Comparison of ENCODE assay signal across 8 cellular contexts in genomic region chr11:58574851-58575250, GRCh38. TPM values are rescaled to one million over a fixed set of nuclear protein-coding genes. Genes with fewer than 3 reads are reported as not detected.
DNase-seq lines count a peak whose midpoint lies in the region; ATAC-seq, FAIRE-seq and TF ChIP-seq lines count a peak whose summit lies in the region.

No MANE protein-coding gene starts in this region.

- H3K4me1 ChIP-seq in PC-9 (replicated peaks; ENCODE audit: insufficient read depth), result peaks cover 48% of the 10 kb centered on the region
- peaks cover 45% of the 10 kb centered on the region for H3K4me1 ChIP-seq in endothelial cell of umbilical vein (ENCODE audit: control insufficient read depth, extremely low read depth, insufficient read depth, low read length)
- H3K4me1 ChIP-seq in skeletal muscle satellite cell (ENCODE audit: control insufficient read depth, insufficient read depth, low read length), result peaks cover 39% of the 10 kb centered on the region
- no peaks in the 10 kb centered on the region; the same call in 1 of the 2 replicates for H3K4me1 ChIP-seq in HAP-1

- CTCF ChIA-PET in PC-9 (lab: Charles Lee) (no interaction called here), endothelial cell of umbilical vein (lab: Charles Lee) (interaction anchor here (4.3 kb wide), 1 partner anchor 54 kb away, joined by 37 read pairs; no protein-coding TSS in a partner anchor)

- H3K9me1 ChIP-seq in endothelial cell of umbilical vein (replicated peaks; ENCODE audit: control insufficient read depth, extremely low read depth, insufficient read depth, low read length), result no peaks in the 10 kb centered on the region

- H2AFZ ChIP-seq in PC-9 (no peak overlapping the region), endothelial cell of umbilical vein (ENCODE audit: low read depth, low read length) (no peak overlapping the region)

- H3K9me3 ChIP-seq in PC-9 (ENCODE audit: insufficient read depth, low read depth) (0 out of 2 replicates have a peak, but pooled peaks cover 5% of the 10 kb centered on the region), endothelial cell of umbilical vein (replicated peaks; ENCODE audit: control insufficient read depth, insufficient read depth, low read length) (no peaks in the 10 kb centered on the region), skeletal muscle satellite cell (replicated peaks; ENCODE audit: low read length) (no peaks in the 10 kb centered on the region), HAP-1 (no peaks in the 10 kb centered on the region)

- no peak overlapping the region for H3K9ac ChIP-seq in endothelial cell of umbilical vein (replicated peaks; ENCODE audit: extremely low read depth, insufficient read depth, low read length)
- peak overlapping the region; percentile 97 for H3K9ac ChIP-seq in skeletal muscle satellite cell (ENCODE audit: low read depth, low read length)

- TF ChIP-seq CTCF in PC-9 (conservative IDR thresholded peaks at IDR 0.05), result no peak
- no peak for TF ChIP-seq CTCF in endothelial cell of umbilical vein (IDR thresholded peaks at IDR 0.05; ENCODE audit: extremely low read depth in 1 of 2, insufficient read depth in 1 of 2, low read depth in 1 of 2, low read length in 2 of 2)

- POLR2A ChIA-PET in PC-9 (lab: Charles Lee; ENCODE audit: unreplicated experiment) (no interaction called here), endothelial cell of umbilical vein (lab: Charles Lee) (no interaction called here)

- no peaks in the 10 kb centered on the region for H3K36me3 ChIP-seq in PC-9 (ENCODE audit: low read depth)
- H3K36me3 ChIP-seq in endothelial cell of umbilical vein (ENCODE audit: control insufficient read depth in 2 of 2, extremely low read depth in 1 of 2, insufficient read depth in 2 of 2, low read length in 2 of 2), result no peaks in the 10 kb centered on the region
- peaks cover 3% of the 10 kb centered on the region for H3K36me3 ChIP-seq in skeletal muscle satellite cell (ENCODE audit: insufficient read depth, low read length)
- peaks cover 4% of the 10 kb centered on the region for H3K36me3 ChIP-seq in HAP-1 (replicated peaks)

- intact Hi-C loops in PC-9 (cut with micrococcal nuclease; ENCODE audit: unreplicated experiment) (loop anchor here (5.0 kb wide), 2 partner anchors 327 to 977 kb away; no protein-coding TSS in a partner anchor), endothelial cell of umbilical vein (cut with micrococcal nuclease) (loop anchor here (10.0 kb wide), 1 partner anchor 1260 kb away; no protein-coding TSS in a partner anchor)

- in situ Hi-C loops in HAP-1 (cut with MboI; ENCODE audit: low sequenced_read_pairs), result loop anchor here (10.0 kb wide), 1 partner anchor 910 kb away; the partner anchor contains the start of gene ZDHHC5

- H3K4me2 ChIP-seq in PC-9, result peak overlapping the region; percentile 86
- peak overlapping the region; percentile 20 for H3K4me2 ChIP-seq in endothelial cell of umbilical vein (ENCODE audit: insufficient read depth, low read length)
- peak overlapping the region; percentile 90 for H3K4me2 ChIP-seq in skeletal muscle satellite cell (ENCODE audit: low read length)

- dilution Hi-C loops in endothelial cell of umbilical vein (cut with MboI; ENCODE audit: extremely low pct_ligation_motif_present, low sequenced_read_pairs), result no loop called here

- H4K20me1 ChIP-seq in PC-9 (ENCODE audit: insufficient read depth) (no peaks in the 10 kb centered on the region), endothelial cell of umbilical vein (replicated peaks; ENCODE audit: control insufficient read depth, extremely low read depth, insufficient read depth, low read length) (no peaks in the 10 kb centered on the region)

- DNase-seq in EL (peak; percentile 59), PC-9 (no peak), endothelial cell of umbilical vein (ENCODE audit: low read depth, low spot score) (peak; percentile 9), HAP-1 (ENCODE audit: low spot score in 2 of 2) (no peak), NCI-H1105 (lab: John Stamatoyannopoulos, UW) (no peak)

- FAIRE-seq in endothelial cell of umbilical vein (lab: Jason Lieb, UNC), result no peak

- H3F3A ChIP-seq in PC-9 (ENCODE audit: insufficient read depth, low read depth), result peaks cover 66% of the 10 kb centered on the region

- H3K27me3 ChIP-seq in PC-9 (ENCODE audit: insufficient read depth, low read depth) (no peaks in the 10 kb centered on the region), endothelial cell of umbilical vein (ENCODE audit: control insufficient read depth in 2 of 2, insufficient read depth in 2 of 2, low read length in 2 of 2) (no peaks in the 10 kb centered on the region), skeletal muscle satellite cell (ENCODE audit: control insufficient read depth, insufficient read depth, low read length) (no peaks in the 10 kb centered on the region), HAP-1 (ENCODE audit: low read depth) (no peaks in the 10 kb centered on the region)

- ATAC-seq in GM21737 (IDR thresholded peaks at IDR 0.05; ENCODE audit: unreplicated experiment) (no peak), GM19467 (IDR thresholded peaks at IDR 0.05; ENCODE audit: unreplicated experiment) (no peak)

- H3K27ac ChIP-seq in PC-9 (peak overlapping the region; percentile 92), endothelial cell of umbilical vein (ENCODE audit: insufficient read depth, low read depth, low read length) (peak overlapping the region; percentile 45)

- TF ChIP-seq POLR2A in endothelial cell of umbilical vein (IDR thresholded peaks at IDR 0.05; ENCODE audit: low read depth, low read length), result no peak

- H3K4me3 ChIP-seq in PC-9, result no peak overlapping the region
- H3K4me3 ChIP-seq in endothelial cell of umbilical vein (replicated peaks in 1 of 3; ENCODE audit: insufficient read depth in 1 of 3, low read depth in 1 of 3, low read length in 3 of 3), result no peak overlapping the region
- peak overlapping the region; percentile 65 for H3K4me3 ChIP-seq in skeletal muscle satellite cell (ENCODE audit: low read length)
- H3K4me3 ChIP-seq in HAP-1, result no peak overlapping the region

- no peaks in the 10 kb centered on the region for H3K9me2 ChIP-seq in PC-9 (ENCODE audit: insufficient read depth)

- BruUV-seq in PC-9 (replicated peaks; lab: Mats Ljungman, UMichigan) (no TSS peak), endothelial cell of umbilical vein (replicated peaks; lab: Mats Ljungman, UMichigan) (no TSS peak)

- H3K79me2 ChIP-seq in PC-9 (ENCODE audit: low read depth) (peaks cover 31% of the 10 kb centered on the region), endothelial cell of umbilical vein (ENCODE audit: control insufficient read depth, insufficient read depth, low read length) (peaks cover 3% of the 10 kb centered on the region)

TF ChIP-seq in endothelial cell of umbilical vein, 7 proteins besides CTCF, POLR2A, EP300 and RAD21:
- TF ChIP-seq JUN (IDR thresholded peaks at IDR 0.05; ENCODE audit: borderline replicate concordance, insufficient read depth, insufficient read length, low read depth) (no peak), MAX (IDR thresholded peaks at IDR 0.05; ENCODE audit: insufficient read depth, insufficient read length) (no peak), GATA2 (IDR thresholded peaks at IDR 0.05; ENCODE audit: insufficient read depth, insufficient read length, low read depth, low read length) (no peak), FOS (IDR thresholded peaks at IDR 0.05; ENCODE audit: borderline replicate concordance, insufficient read depth, low read length) (no peak), MYC (IDR thresholded peaks at IDR 0.05; ENCODE audit: low read depth, low read length) (no peak), EZH2 (IDR thresholded peaks at IDR 0.05; ENCODE audit: borderline replicate concordance, low read depth, low read length, severe bottlenecking) (no peak), POLR2AphosphoS5 (IDR thresholded peaks at IDR 0.05; ENCODE audit: insufficient read depth, low read depth, low read length) (no peak)

RNA-seq across cellular contexts. Expression of gene LPXN, which starts 0.8 kb away (rescaled TPM):
- total RNA-seq in PC-9 (2021) (7.1 and 10.3 TPM in 2 replicates), endothelial cell of umbilical vein (3.9 and 6.2 TPM in 2 replicates)
- 5.1 and 6.2 TPM in 2 replicates for polyA plus RNA-seq in endothelial cell of umbilical vein
- 5.1 and 5.7 TPM in 2 replicates for polyA plus RNA-seq in endothelial cell of umbilical vein (2011; cell fraction: cytosol; rRNA removed)
- polyA plus RNA-seq in endothelial cell of umbilical vein (2011; cell fraction: nucleus; rRNA removed), result 13.2 and 13.7 TPM in 2 replicates
- polyA plus RNA-seq in endothelial cell of umbilical vein (2012), result 10.0 and 23.0 TPM in 2 replicates
- polyA minus RNA-seq in endothelial cell of umbilical vein, result 7.2 and 14.9 TPM in 2 replicates
- not detected for polyA minus RNA-seq in endothelial cell of umbilical vein (2011; cell fraction: cytosol; rRNA and poly(A)+ RNA removed)
- 10.9 and 17.5 TPM in 2 replicates for polyA minus RNA-seq in endothelial cell of umbilical vein (2011; cell fraction: nucleus; rRNA and poly(A)+ RNA removed)
- total RNA-seq in skeletal muscle satellite cell (2012; rRNA removed), result 31.9 and 44.1 TPM in 2 replicates

RNA-seq across cellular contexts. Expression of gene ZFP91, which starts 4.0 kb away (rescaled TPM):
- total RNA-seq in PC-9 (2021) (40.6 and 67.5 TPM in 2 replicates), endothelial cell of umbilical vein (51.0 and 52.0 TPM in 2 replicates)
- 13.3 and 20.2 TPM in 2 replicates for polyA plus RNA-seq in endothelial cell of umbilical vein
- 17.8 and 18.3 TPM in 2 replicates for polyA plus RNA-seq in endothelial cell of umbilical vein (2011; cell fraction: cytosol; rRNA removed)
- 21.5 and 33.6 TPM in 2 replicates for polyA plus RNA-seq in endothelial cell of umbilical vein (2011; cell fraction: nucleus; rRNA removed)
- polyA plus RNA-seq in endothelial cell of umbilical vein (2012), result 28.3 and 40.7 TPM in 2 replicates
- polyA minus RNA-seq in endothelial cell of umbilical vein, result 35.3 and 36.9 TPM in 2 replicates
- 29.9 TPM for polyA minus RNA-seq in endothelial cell of umbilical vein (2011; cell fraction: cytosol; rRNA and poly(A)+ RNA removed)
- polyA minus RNA-seq in endothelial cell of umbilical vein (2011; cell fraction: nucleus; rRNA and poly(A)+ RNA removed), result 26.0 and 35.7 TPM in 2 replicates
- 40.6 and 45.1 TPM in 2 replicates for total RNA-seq in skeletal muscle satellite cell (2012; rRNA removed)

RNA-seq across cellular contexts. Expression of gene CNTF, which starts 47.6 kb away (rescaled TPM):
- total RNA-seq in PC-9 (2021) (2.1 and 3.4 TPM in 2 replicates), endothelial cell of umbilical vein (2.9 and 3.3 TPM in 2 replicates)
- polyA plus RNA-seq in endothelial cell of umbilical vein, result 0.53 and 0.84 TPM in 2 replicates
- 0.52 and 0.61 TPM in 2 replicates for polyA plus RNA-seq in endothelial cell of umbilical vein (2011; cell fraction: cytosol; rRNA removed)
- 6.8 and 7.6 TPM in 2 replicates for polyA plus RNA-seq in endothelial cell of umbilical vein (2011; cell fraction: nucleus; rRNA removed)
- 0.83 and 1.9 TPM in 2 replicates for polyA plus RNA-seq in endothelial cell of umbilical vein (2012)
- 6.5 and 7.7 TPM in 2 replicates for polyA minus RNA-seq in endothelial cell of umbilical vein
- polyA minus RNA-seq in endothelial cell of umbilical vein (2011; cell fraction: cytosol; rRNA and poly(A)+ RNA removed), result 1.5 TPM
- 19.7 and 26.8 TPM in 2 replicates for polyA minus RNA-seq in endothelial cell of umbilical vein (2011; cell fraction: nucleus; rRNA and poly(A)+ RNA removed)
- 2.3 and 2.6 TPM in 2 replicates for total RNA-seq in skeletal muscle satellite cell (2012; rRNA removed)

Comparison
In these comparisons a context has a peak if more than half of its experiments do, and no peak if none do; other contexts are left out.
1. DNase-seq: peak in EL (single experiment) and endothelial cell of umbilical vein (single experiment); none in PC-9 (0 of 2), HAP-1 (0 of 2) and NCI-H1105 (single experiment).
2. H3K4me2 ChIP-seq: peak in every context shown above with its lines; median percentile 90 in skeletal muscle satellite cell; 86 in PC-9; 20 in endothelial cell of umbilical vein.